ENCODE assay signal across 21 cellular contexts in genomic region chr5:87885727-87886126, GRCh38.
A peak's percentile ranks its signal among the peaks of the same experiment; 100 is the strongest.
DNase-seq lines count a peak whose midpoint lies in the region; ATAC-seq, FAIRE-seq and TF ChIP-seq lines count a peak whose summit lies in the region.
"Had no signal": no experiment of that assay in that cellular context is flagged by ENCODE, and none has a peak within 500 bp of the region (broad histone marks: within the 10 kb centered on the region; RNA-seq: fewer than 3 reads in every experiment).

No MANE protein-coding gene starts in this region.

- H4K20me1 ChIP-seq in HCT116 (ENCODE audit: insufficient read depth) (no peaks in the 10 kb centered on the region), OCI-LY3 (ENCODE audit: insufficient read depth, low read length) (no peaks in the 10 kb centered on the region)

- H3K27ac Mint-ChIP-seq in endodermal cell: no peak overlapping the region
- H3K27ac Mint-ChIP-seq: activated naive CD4-positive, alpha-beta T cell treated with anti-CD3 and anti-CD28 coated beads, Interleukin-2, amount 10 ng/mL, durations not matched to agents 7 days and 5 days; natural killer cell had no signal

- peaks cover 22% of the 10 kb centered on the region for H3K9me3 Mint-ChIP-seq in endodermal cell

- H3K4me2 ChIP-seq in HCT116 (ENCODE audit: low read length) (no peak overlapping the region), OCI-LY3 (ENCODE audit: low read length) (no peak overlapping the region)

- POLR2A ChIA-PET in HCT116 (lab: Charles Lee): no interaction called here

- CTCF ChIA-PET in HCT116 (lab: Charles Lee): no interaction called here

- no peaks in the 10 kb centered on the region for H3K9me2 ChIP-seq in HCT116 (ENCODE audit: insufficient read depth)

- ATAC-seq in HCT116 (no peak), GM21723 (IDR thresholded peaks at IDR 0.05; ENCODE audit: unreplicated experiment) (no peak), sciatic nerve (no peak), GM18498 (IDR thresholded peaks at IDR 0.05; ENCODE audit: unreplicated experiment) (no peak)
- ATAC-seq: natural killer cell had no signal

- H3K79me2 ChIP-seq in HCT116 (ENCODE audit: insufficient read depth, low read length) (no peaks in the 10 kb centered on the region), OCI-LY3 (ENCODE audit: low read length) (no peaks in the 10 kb centered on the region)

- H3K4me3 ChIP-seq in HCT116 (replicated peaks in 1 of 2; ENCODE audit: low read depth in 1 of 2, low read length in 2 of 2) (no peak overlapping the region), OCI-LY3 (ENCODE audit: low read length) (no peak overlapping the region), endodermal cell (ENCODE audit: low read length) (no peak overlapping the region)
- H3K4me3 ChIP-seq: prostate gland, suprapubic skin had no signal

- DNase-seq in D721Med (ENCODE audit: insufficient read length, low spot score) (no peak), HCT116 (ENCODE audit: low read depth, low spot score) (no peak), endodermal cell (no peak), sciatic nerve (ENCODE audit: low spot score) (no peak)
- DNase-seq: activated CD4-positive, alpha-beta T cell treated with anti-CD3 and anti-CD28 coated beads, Interleukin-2, amount 50 U/mL, for 48 hours; activated naive CD4-positive, alpha-beta T cell treated with anti-CD3 and anti-CD28 coated beads, Interleukin-2, amount 10 ng/mL, durations not matched to agents 7 days and 5 days; aorta; Caco-2; cerebellar nuclear complex; kidney; mesendoderm; MV-4-11; natural killer cell; NCI-H2081 treated with DMSO at 0.1 percent for 48 hours; T-helper 1 cell had no signal

- no peaks in the 10 kb centered on the region for H3K36me3 Mint-ChIP-seq in endodermal cell (ENCODE audit: low read depth)
- H3K36me3 Mint-ChIP-seq: activated naive CD4-positive, alpha-beta T cell treated with anti-CD3 and anti-CD28 coated beads, Interleukin-2, amount 10 ng/mL, durations not matched to agents 7 days and 5 days; natural killer cell had no signal

- H3K4me3 Mint-ChIP-seq in endodermal cell: no peak overlapping the region
- H3K4me3 Mint-ChIP-seq: activated naive CD4-positive, alpha-beta T cell treated with anti-CD3 and anti-CD28 coated beads, Interleukin-2, amount 10 ng/mL, durations not matched to agents 7 days and 5 days; natural killer cell had no signal

- H3K9ac ChIP-seq in HCT116 (ENCODE audit: low read length) (no peak overlapping the region), OCI-LY3 (ENCODE audit: low read length) (no peak overlapping the region), endodermal cell (ENCODE audit: extremely low read depth, low read length, poor library complexity, severe bottlenecking) (no peak overlapping the region)

- H3K27ac ChIP-seq in HCT116 (ENCODE audit: low read depth, low read length) (no peak overlapping the region), OCI-LY3 (ENCODE audit: low read length) (no peak overlapping the region), endodermal cell (ENCODE audit: low read depth, low read length) (peak overlapping the region; percentile 86)
- H3K27ac ChIP-seq: prostate gland, suprapubic skin, VCaP had no signal

- BruUV-seq in HCT116 (replicated peaks; lab: Mats Ljungman, UMichigan): no TSS peak

- H3K36me3 ChIP-seq in HCT116 (ENCODE audit: control insufficient read depth in 1 of 2, insufficient read depth in 2 of 2, low read length in 2 of 2) (no peaks in the 10 kb centered on the region), OCI-LY3 (replicated peaks; ENCODE audit: low read depth, low read length) (no peaks in the 10 kb centered on the region), endodermal cell (ENCODE audit: control insufficient read depth, insufficient read depth, low read length) (no peaks in the 10 kb centered on the region)
- H3K36me3 ChIP-seq: prostate gland, suprapubic skin had no signal

- TF ChIP-seq CTCF in D721Med (IDR thresholded peaks at IDR 0.05; ENCODE audit: insufficient read depth, missing control alignments) (peak; percentile 6), HCT116 (IDR thresholded peaks at IDR 0.05 in 2 of 3, conservative IDR thresholded peaks at IDR 0.05 in 1 of 3; ENCODE audit: borderline replicate concordance in 1 of 3, insufficient read depth in 1 of 3, low read depth in 2 of 3, low read length in 2 of 3) (peak; percentile 16 to 22 (median 21); a peak in 2 of 6 replicates), OCI-LY3 (IDR thresholded peaks at IDR 0.05; ENCODE audit: low read depth, low read length) (peak; percentile 17), endodermal cell (conservative IDR thresholded peaks at IDR 0.05) (no peak)

- peaks cover 7% of the 10 kb centered on the region for H3K4me1 Mint-ChIP-seq in endodermal cell
- H3K4me1 Mint-ChIP-seq: activated naive CD4-positive, alpha-beta T cell treated with anti-CD3 and anti-CD28 coated beads, Interleukin-2, amount 10 ng/mL, durations not matched to agents 7 days and 5 days; natural killer cell had no signal

- RAD21 ChIA-PET in HCT116 (lab: Charles Lee; ENCODE audit: low non-redundant PET in 1 of 2, low total read pairs in 2 of 2, uncharacterized antibody in 2 of 2, unreplicated experiment in 2 of 2): no interaction called here

- H3K27me3 Mint-ChIP-seq in endodermal cell (ENCODE audit: insufficient read depth): peaks cover 2% of the 10 kb centered on the region
- H3K27me3 Mint-ChIP-seq: activated naive CD4-positive, alpha-beta T cell treated with anti-CD3 and anti-CD28 coated beads, Interleukin-2, amount 10 ng/mL, durations not matched to agents 7 days and 5 days had no signal

- FAIRE-seq in D721Med (lab: Jason Lieb, UNC): no peak
- FAIRE-seq: kidney had no signal

- H3K4me1 ChIP-seq in HCT116 (ENCODE audit: control insufficient read depth in 1 of 2, insufficient read depth in 2 of 2, low read length in 2 of 2) (no peaks in the 10 kb centered on the region), OCI-LY3 (ENCODE audit: low read length) (no peaks in the 10 kb centered on the region), endodermal cell (ENCODE audit: control insufficient read depth, insufficient read depth, low read length) (no peaks in the 10 kb centered on the region)
- H3K4me1 ChIP-seq: Caco-2, prostate gland, suprapubic skin had no signal

- H2AFZ ChIP-seq in HCT116 (ENCODE audit: low read depth, low read length, poor library complexity, severe bottlenecking): no peak overlapping the region
- no peak overlapping the region for H2AFZ ChIP-seq in OCI-LY3 (ENCODE audit: low read depth, low read length)

- H3K9me3 ChIP-seq in HCT116 (ENCODE audit: control insufficient read depth in 1 of 2, insufficient read depth in 1 of 2, low read depth in 1 of 2, low read length in 2 of 2) (no peaks in the 10 kb centered on the region), OCI-LY3 (ENCODE audit: insufficient read depth, low read length) (no peaks in the 10 kb centered on the region), endodermal cell (ENCODE audit: control insufficient read depth, low read length) (no peaks in the 10 kb centered on the region)
- H3K9me3 ChIP-seq: prostate gland, suprapubic skin had no signal

- intact Hi-C loops in HCT116 (cut with micrococcal nuclease) (loop anchor here (10.0 kb wide), 1 partner anchor 799 kb away; no protein-coding TSS in a partner anchor), sciatic nerve (cut with DNase I) (no loop called here)

- peak; percentile 44 for TF ChIP-seq RAD21 in HCT116 (IDR thresholded peaks at IDR 0.05; ENCODE audit: low read depth)

- H3K27me3 ChIP-seq in HCT116 (ENCODE audit: insufficient read depth, low read length) (no peaks in the 10 kb centered on the region), OCI-LY3 (ENCODE audit: low read depth, low read length) (no peaks in the 10 kb centered on the region), endodermal cell (ENCODE audit: control insufficient read depth, insufficient read depth, low read length, poor library complexity, severe bottlenecking) (no peaks in the 10 kb centered on the region)
- H3K27me3 ChIP-seq: suprapubic skin had no signal

- no peak for TF ChIP-seq POLR2A in HCT116 (IDR thresholded peaks at IDR 0.05; ENCODE audit: borderline replicate concordance, extremely low read depth, insufficient read depth, insufficient read length)

TF ChIP-seq in HCT116, 20 proteins besides CTCF, POLR2A, EP300 and RAD21:
- TF ChIP-seq SRF (IDR thresholded peaks at IDR 0.05; ENCODE audit: low read depth) (no peak), EZH2phosphoT487 (IDR thresholded peaks at IDR 0.05; ENCODE audit: borderline replicate concordance) (no peak), MAX (IDR thresholded peaks at IDR 0.05) (no peak), SP1 (IDR thresholded peaks at IDR 0.05; ENCODE audit: low read depth) (no peak), SIN3A (IDR thresholded peaks at IDR 0.05; ENCODE audit: low read depth) (no peak), POLR2AphosphoS5 (IDR thresholded peaks at IDR 0.05; ENCODE audit: low read depth, low read length) (no peak), ELF1 (IDR thresholded peaks at IDR 0.05; ENCODE audit: borderline replicate concordance, low read depth) (no peak)
TF ChIP-seq in HCT116: peak in this region for 0.
